In the genomic region with DNA sequence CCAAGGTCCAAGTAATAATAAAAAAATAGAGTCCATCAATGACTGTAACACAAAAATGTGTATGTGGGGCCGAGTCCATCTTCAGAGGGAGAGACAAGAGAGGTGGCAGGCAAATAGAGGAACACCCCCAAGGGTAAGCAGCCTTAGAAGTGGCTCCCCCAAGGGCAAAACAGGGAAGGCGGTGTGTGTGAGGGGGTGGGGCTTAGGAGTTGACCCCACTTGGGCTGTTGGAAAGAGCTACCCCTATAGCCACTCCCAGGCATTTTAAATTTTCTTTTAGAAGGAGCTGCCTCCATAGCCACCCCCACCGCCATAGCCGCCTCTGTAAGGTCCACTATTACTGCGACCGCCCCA, we compare ENCODE assay signal across 8 cellular contexts. TPM values are rescaled to one million over a fixed set of nuclear protein-coding genes. Genes with fewer than 3 reads are reported as not detected.
A peak's percentile ranks its signal among the peaks of the same experiment; 100 is the strongest.
DNase-seq lines count a peak whose midpoint lies in the region; ATAC-seq and TF ChIP-seq lines count a peak whose summit lies in the region.

No MANE protein-coding gene starts in this region.

- peak in 1 of 2 donors; percentile 44 for DNase-seq in cardiac muscle cell (ENCODE audit: low read depth in 1 of 2, low spot score in 1 of 2)
- DNase-seq in Right ventricle myocardium inferior (ENCODE audit: missing footprints): no peak
- peak; percentile 27 for DNase-seq in RPMI7951 (ENCODE audit: low read depth)
- DNase-seq in cerebellar cortex (ENCODE audit: low spot score): peak; percentile 38
- DNase-seq in lung microvascular endothelial cell (ENCODE audit: low read depth in 2 of 2): peak; percentile 30
- DNase-seq in upper lobe of right lung: no peak
- no peak for DNase-seq in NCI-H345 treated with DMSO at 0.1 percent for 48 hours (lab: John Stamatoyannopoulos, UW; ENCODE audit: unreplicated experiment)
- no peak for DNase-seq in effector CD4-positive, alpha-beta T cell

- H3K36me3 ChIP-seq in cardiac muscle cell: peaks cover 3% of the 10 kb centered on the region
- peaks cover 9% of the 10 kb centered on the region for H3K36me3 ChIP-seq in upper lobe of right lung

- peak overlapping the region; percentile 100 for H3K27ac ChIP-seq in cardiac muscle cell
- H3K27ac ChIP-seq in upper lobe of right lung: peak overlapping the region; percentile 100

- peak overlapping the region; percentile 88 for H3K4me3 ChIP-seq in cardiac muscle cell
- H3K4me3 ChIP-seq in upper lobe of right lung: peak overlapping the region; percentile 82

- no peaks in the 10 kb centered on the region for H3K9me3 ChIP-seq in cardiac muscle cell (ENCODE audit: low read depth)
- H3K9me3 ChIP-seq in upper lobe of right lung: no peaks in the 10 kb centered on the region

- intact Hi-C loops in Right ventricle myocardium inferior (cut with DNase I) (loop anchor here (5.0 to 10.0 kb wide), 2 partner anchors 279 to 382 kb away; partner anchors contain the start of genes FAM13B and NME5), upper lobe of right lung (cut with DNase I) (no loop called here)

- no peak for TF ChIP-seq CTCF in cardiac muscle cell (IDR thresholded peaks at IDR 0.05; ENCODE audit: low read depth, low read length)
- no peak for TF ChIP-seq CTCF in upper lobe of right lung (IDR thresholded peaks at IDR 0.05)

- no peaks in the 10 kb centered on the region for H3K27me3 ChIP-seq in cardiac muscle cell
- no peaks in the 10 kb centered on the region for H3K27me3 ChIP-seq in upper lobe of right lung

- H3K4me1 ChIP-seq in cardiac muscle cell (ENCODE audit: low read depth) (peaks cover 16% of the 10 kb centered on the region), upper lobe of right lung (peaks cover 16% of the 10 kb centered on the region)

- ATAC-seq in Right ventricle myocardium inferior: no peak
- ATAC-seq in upper lobe of right lung: no peak

RNA-seq across cellular contexts. Expression of gene HNRNPA0, which starts 1.3 kb away (rescaled TPM):
- 36.9 and 42.6 TPM in 2 replicates for total RNA-seq in cardiac muscle cell
- polyA plus RNA-seq in cardiac muscle cell: 15.2 and 20.0 TPM in 2 replicates
- total RNA-seq in Right ventricle myocardium inferior: 12.1 TPM
- total RNA-seq in RPMI7951 (2014; rRNA removed; shearing (Covaris generic)): 6.0 and 6.6 TPM in 2 replicates
- 10.2 and 14.3 TPM in 2 replicates for total RNA-seq in lung microvascular endothelial cell
- total RNA-seq in upper lobe of right lung: 22.8 TPM

RNA-seq across cellular contexts. Expression of gene KLHL3, which starts 17.0 kb away (rescaled TPM):
- total RNA-seq in cardiac muscle cell (11.9 and 16.8 TPM in 2 replicates), Right ventricle myocardium inferior (23.3 TPM), lung microvascular endothelial cell (20.7 and 28.6 TPM in 2 replicates), upper lobe of right lung (6.8 TPM)
- 11.4 and 12.0 TPM in 2 replicates for polyA plus RNA-seq in cardiac muscle cell
- 0.72 and 2.2 TPM in 2 replicates for total RNA-seq in RPMI7951 (2014; rRNA removed; shearing (Covaris generic))

Comparison
In these comparisons a context has a peak if more than half of its experiments do, and no peak if none do; other contexts are left out.
1. DNase-seq: peak in RPMI7951 (single experiment), cerebellar cortex (single experiment) and lung microvascular endothelial cell (2 of 2); none in Right ventricle myocardium inferior (single experiment), upper lobe of right lung (single experiment), NCI-H345 treated with DMSO at 0.1 percent for 48 hours (single experiment) and effector CD4-positive, alpha-beta T cell (single experiment).